8 cellular contexts compared by ENCODE assay signal in the genomic region with DNA sequence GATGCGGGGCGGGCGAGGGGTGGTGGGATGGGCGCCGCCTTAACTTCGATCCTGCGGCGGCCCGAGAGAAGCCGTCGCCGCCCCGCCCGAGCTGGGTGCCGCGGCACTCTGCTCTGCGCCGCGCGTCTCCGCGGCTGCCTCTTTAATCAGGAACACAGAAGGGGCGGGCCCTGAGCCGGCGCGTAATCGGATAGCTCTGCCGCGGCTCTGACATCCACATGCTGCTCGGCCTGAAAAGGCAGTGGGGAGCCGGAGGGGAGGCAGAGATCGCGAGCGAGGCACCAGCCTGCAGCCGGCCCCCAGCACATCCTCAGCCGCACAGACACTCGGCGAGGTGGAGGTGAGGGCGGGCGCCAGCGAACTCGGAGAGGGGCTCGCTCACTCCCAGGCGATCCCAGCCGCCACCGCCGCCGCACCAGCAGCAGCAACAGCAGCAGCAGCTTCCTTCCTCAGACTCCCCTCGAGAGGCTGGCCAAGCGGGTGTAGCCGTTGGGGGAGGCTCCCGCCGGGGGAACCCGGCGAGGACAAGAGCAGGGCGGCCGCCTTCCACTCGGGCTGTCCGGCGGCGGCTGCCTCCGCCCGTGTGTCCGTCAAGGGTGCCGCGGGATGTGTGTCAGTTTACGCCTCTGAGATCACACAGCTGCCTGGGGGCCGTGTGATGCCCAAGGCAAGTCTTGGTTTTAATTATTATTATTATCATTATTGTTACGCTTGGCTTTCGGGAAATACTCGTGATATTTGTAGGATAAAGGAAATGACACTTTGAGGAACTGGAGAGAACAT. TPM values are rescaled to one million over a fixed set of nuclear protein-coding genes. Genes with fewer than 3 reads are reported as not detected.
DNase-seq lines count a peak whose midpoint lies in the region; ATAC-seq and TF ChIP-seq lines count a peak whose summit lies in the region.

Gene NRP2 (plus strand): TSS at position 263 of the 783 bp plus-strand sequence. CDS start 790 bp downstream, outside the sequence.

- peak; percentile 85 for ATAC-seq in GM19035 (IDR thresholded peaks at IDR 0.05; ENCODE audit: unreplicated experiment)
- peak; percentile 57 for ATAC-seq in HG03175 (IDR thresholded peaks at IDR 0.05; ENCODE audit: unreplicated experiment)

- peak within 1 kb of the TSS; percentile 75 to 79 for H3K27ac ChIP-seq in liver (ENCODE audit: low read depth in 1 of 2, low read length in 2 of 2)

- H3K4me1 ChIP-seq in liver (ENCODE audit: control insufficient read depth in 4 of 4, insufficient read depth in 4 of 4, low read length in 3 of 4) = peaks cover 9 to 35% (median 26%) of the 10 kb centered on the region in 4 donors

- H3K4me3 ChIP-seq in liver (ENCODE audit: low read depth in 1 of 3, low read length in 3 of 3) = peak within 1 kb of the TSS; percentile 26 to 65 (median 60)

- no peaks in the 10 kb centered on the region for H3K36me3 ChIP-seq in liver (ENCODE audit: control insufficient read depth in 4 of 4, insufficient read depth in 3 of 4, low read depth in 1 of 4, low read length in 3 of 4)

- DNase-seq in AG08396 (ENCODE audit: low spot score) = peak; percentile 85
- peak; percentile 69 to 86 for DNase-seq in NCI-H524 (lab: John Stamatoyannopoulos, UW)
- DNase-seq in activated CD4-positive, alpha-beta T cell treated with anti-CD3 and anti-CD28 coated beads, Interleukin-2, amount 50 U/mL, for 1 hour = peak; percentile 37
- peak; percentile 93 for DNase-seq in ecto neural progenitor cell (ENCODE audit: low spot score)
- peak; percentile 57 for DNase-seq in stimulated activated CD4-positive, alpha-beta T cell treated with anti-CD3 and anti-CD28 coated beads, Interleukin-4, amount 100 ng/mL, for 24 hours

- 1% methylated on average over 71 of the region's 71 CpGs for WGBS in liver

- TF ChIP-seq RAD21 in liver (IDR thresholded peaks at IDR 0.05) = peak in 1 of 2 donors; percentile 41

- TF ChIP-seq CTCF in liver (IDR thresholded peaks at IDR 0.05; ENCODE audit: low read depth, low read length, missing input control) = no peak

- peak within 1 kb of the TSS; percentile 2 to 68 for H3K9ac ChIP-seq in liver (ENCODE audit: low read depth in 1 of 2, low read length in 2 of 2)

- H3K9me3 ChIP-seq in liver (ENCODE audit: control insufficient read depth in 4 of 4, low read length in 3 of 4) = no peaks in the 10 kb centered on the region

- peaks cover 0 to 2% (median 0%) of the 10 kb centered on the region in 4 donors for H3K27me3 ChIP-seq in liver (ENCODE audit: control insufficient read depth in 4 of 4, insufficient read depth in 4 of 4, low read length in 3 of 4)

TF ChIP-seq in liver, 16 proteins besides CTCF, POLR2A, EP300 and RAD21:
- no peak for TF ChIP-seq JUND (IDR thresholded peaks at IDR 0.05)
- peak; percentile 45 for TF ChIP-seq YY1 (IDR thresholded peaks at IDR 0.05)
- peak; percentile 21 for TF ChIP-seq TAF1 (conservative IDR thresholded peaks at IDR 0.05)

RNA-seq across cellular contexts. Expression of gene NRP2, which starts in this region (rescaled TPM):
- total RNA-seq in liver = 10 to 100 TPM; 15.5 to 17.7 TPM
- 1 to 10 TPM; 3.8 to 8.8 TPM for polyA plus RNA-seq in liver

Comparison
In these comparisons a context has a peak if more than half of its experiments do, and no peak if none do; other contexts are left out.
1. Peak in every context shown above with its lines: DNase-seq, ATAC-seq, H3K4me3 ChIP-seq and H3K27ac ChIP-seq.
2. DNase-seq: peak in every context shown above with its lines; median percentile 93 in ecto neural progenitor cell; 85 in AG08396; 78 in NCI-H524; 57 in stimulated activated CD4-positive, alpha-beta T cell treated with anti-CD3 and anti-CD28 coated beads, Interleukin-4, amount 100 ng/mL, for 24 hours; 37 in activated CD4-positive, alpha-beta T cell treated with anti-CD3 and anti-CD28 coated beads, Interleukin-2, amount 50 U/mL, for 1 hour.